8 cellular contexts compared by ENCODE assay signal in the genomic region with DNA sequence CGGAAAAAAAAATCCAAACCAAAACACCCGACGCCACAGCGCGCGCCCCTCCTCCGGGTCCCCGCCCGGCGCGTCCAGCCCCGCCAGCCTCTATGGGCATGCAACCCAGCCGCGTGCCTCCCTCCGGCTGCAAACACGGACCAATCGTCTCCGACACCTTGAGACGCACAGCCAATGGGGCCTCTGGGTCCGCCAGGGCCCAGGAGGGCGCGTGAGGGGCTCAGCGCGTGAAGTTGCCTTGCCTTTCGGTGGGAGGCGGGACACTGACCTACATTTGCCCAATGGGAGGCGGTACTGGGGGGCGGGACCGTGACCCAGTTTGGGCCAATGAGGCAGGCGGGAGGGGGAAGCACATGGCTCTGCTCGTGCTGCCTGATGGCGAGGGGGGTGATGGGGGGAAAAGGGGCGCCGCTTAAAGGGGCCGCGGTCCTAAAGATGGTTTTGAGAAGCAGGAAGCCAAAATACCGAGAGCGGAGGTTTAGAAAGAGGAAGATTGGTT. TPM values are rescaled to one million over a fixed set of nuclear protein-coding genes. Genes with fewer than 3 reads are reported as not detected.
DNase-seq lines count a peak whose midpoint lies in the region; ATAC-seq and TF ChIP-seq lines count a peak whose summit lies in the region.

No MANE protein-coding gene starts in this region.

- ATAC-seq in GM21786 (IDR thresholded peaks at IDR 0.05; ENCODE audit: unreplicated experiment) = peak; percentile 62

- H3K9me3 ChIP-seq in esophagus (ENCODE audit: control insufficient read depth in 2 of 2, insufficient read depth in 1 of 2, low read depth in 1 of 2, low read length in 1 of 2) (no peaks in the 10 kb centered on the region), muscle layer of duodenum (ENCODE audit: control insufficient read depth in 1 of 2, low read length in 2 of 2) (no peaks in the 10 kb centered on the region)

- H3K36me3 ChIP-seq in KMS-11 (ENCODE audit: insufficient read depth) = no peaks in the 10 kb centered on the region
- H3K36me3 ChIP-seq in esophagus (ENCODE audit: control insufficient read depth in 2 of 2, insufficient read depth in 2 of 2, low read length in 1 of 2) = no peaks in the 10 kb centered on the region
- peaks cover 0 to 3% of the 10 kb centered on the region in 2 donors for H3K36me3 ChIP-seq in muscle layer of duodenum (ENCODE audit: control insufficient read depth in 1 of 2, insufficient read depth in 2 of 2, low read length in 2 of 2)

- DNase-seq in DMS53 (lab: John Stamatoyannopoulos, UW) = peak; percentile 99
- peak; percentile 98 to 99 for DNase-seq in activated T-cell treated with anti-CD3 and anti-CD28 coated beads, Interleukin-2, amount 50 U/mL, for 48 hours
- DNase-seq in stimulated activated CD8-positive, alpha-beta memory T cell treated with anti-CD3 and anti-CD28 coated beads, Interleukin-7, amount 100 ng/mL, for 24 hours (ENCODE audit: low read depth) = peak; percentile 99

- 0 to 1% methylated on average over 36 to 38 of the region's 38 CpGs for WGBS in esophagus, 2 donors

- H3K79me2 ChIP-seq in KMS-11 (ENCODE audit: insufficient read depth, low read depth) = no peaks in the 10 kb centered on the region

- no peak for TF ChIP-seq CTCF in KMS-11 (conservative IDR thresholded peaks at IDR 0.05; ENCODE audit: low read depth, low read length)

- H4K20me1 ChIP-seq in KMS-11 (ENCODE audit: insufficient read depth) = no peaks in the 10 kb centered on the region

- H3K27ac ChIP-seq in KMS-11 (peak overlapping the region; percentile 79), esophagus (ENCODE audit: low read depth in 2 of 2, low read length in 1 of 2) (peak overlapping the region; percentile 98 to 99), muscle layer of duodenum (ENCODE audit: low read length) (peak overlapping the region; percentile 98)

- H3K27me3 ChIP-seq in KMS-11 (ENCODE audit: insufficient read depth, low read depth) (peaks cover 9% of the 10 kb centered on the region; the same call in 1 of the 2 replicates), esophagus (ENCODE audit: control insufficient read depth in 1 of 2, insufficient read depth in 2 of 2, low read length in 2 of 2) (no peaks in the 10 kb centered on the region), muscle layer of duodenum (ENCODE audit: low read depth, low read length) (no peaks in the 10 kb centered on the region)

- H3K4me1 ChIP-seq in KMS-11 (ENCODE audit: low read depth, poor library complexity, severe bottlenecking) (peaks cover 41% of the 10 kb centered on the region), esophagus (ENCODE audit: control insufficient read depth in 2 of 2, insufficient read depth in 2 of 2, low read length in 1 of 2) (peaks cover 0 to 10% of the 10 kb centered on the region in 2 donors), muscle layer of duodenum (ENCODE audit: control insufficient read depth in 1 of 2, insufficient read depth in 2 of 2, low read length in 2 of 2) (peaks cover 22 to 35% of the 10 kb centered on the region in 2 donors)

- peak overlapping the region; percentile 99; the same call in 1 of the 2 replicates for H3K4me2 ChIP-seq in KMS-11

- H2AFZ ChIP-seq in KMS-11 (ENCODE audit: low read depth) = peak overlapping the region; percentile 61; the same call in 1 of the 2 replicates

- peak overlapping the region; percentile 74 for H3K9ac ChIP-seq in KMS-11

- H3K4me3 ChIP-seq in KMS-11 (IDR thresholded peaks at IDR 0.05; ENCODE audit: insufficient read depth, low read depth, low read length) (peak overlapping the region; percentile 42), esophagus (ENCODE audit: low read depth in 1 of 2, low read length in 2 of 2) (peak overlapping the region; percentile 61 to 65), muscle layer of duodenum (ENCODE audit: low read depth in 1 of 2, low read length in 2 of 2) (peak overlapping the region; percentile 71 to 96)

TF ChIP-seq in PFSK-1, 5 proteins besides CTCF, POLR2A, EP300 and RAD21:
- TF ChIP-seq FOXP2 (optimal IDR thresholded peaks at IDR 0.05; ENCODE audit: borderline replicate concordance, extremely low read depth, extremely low read length, insufficient read depth) (peak; percentile 17), POLR2AphosphoS5 (IDR thresholded peaks at IDR 0.05; ENCODE audit: low read depth, low read length) (no peak; the same call in 1 of the 2 replicates), SIN3A (IDR thresholded peaks at IDR 0.05; ENCODE audit: borderline replicate concordance, insufficient read depth, low read length) (peak; percentile 78; the same call in 1 of the 2 replicates)
TF ChIP-seq in PFSK-1: peak in this region for 2.

RNA-seq across cellular contexts. Expression of a gene that starts 0.3 kb away (rescaled TPM):
- polyA plus RNA-seq in PFSK-1 (2012; ENCODE audit: insufficient read length, low read depth) = 15.2 TPM
- 10 to 100 TPM in 1 of 2 donors, 1 to 10 TPM in 1; 8.9 to 13.3 TPM for polyA plus RNA-seq in esophagus

RNA-seq across cellular contexts. Expression of a gene that starts 8.5 kb away (rescaled TPM):
- 35.9 TPM for polyA plus RNA-seq in PFSK-1 (2012; ENCODE audit: insufficient read length, low read depth)
- 10 to 100 TPM in 1 of 2 donors, 1 to 10 TPM in 1; 6.8 to 12.7 TPM for polyA plus RNA-seq in esophagus

RNA-seq across cellular contexts. Expression of a gene that starts 18.2 kb away (rescaled TPM):
- polyA plus RNA-seq in PFSK-1 (2012; ENCODE audit: insufficient read length, low read depth) = 34.1 TPM
- 10 to 100 TPM in 1 of 2 donors, 1 to 10 TPM in 1; 9.0 to 15.5 TPM for polyA plus RNA-seq in esophagus

RNA-seq across cellular contexts. Expression of a gene that starts 18.5 kb away (rescaled TPM):
- polyA plus RNA-seq in PFSK-1 (2012; ENCODE audit: insufficient read length, low read depth) = 3,530 TPM
- polyA plus RNA-seq in esophagus = 1,000 to 10,000 TPM; 2,667 to 2,860 TPM

RNA-seq across cellular contexts. Expression of a gene that starts 22.6 kb away (rescaled TPM):
- not detected for polyA plus RNA-seq in PFSK-1 (2012; ENCODE audit: insufficient read length, low read depth)
- polyA plus RNA-seq in esophagus = 10 to 100 TPM in 1 of 2 donors, 1 to 10 TPM in 1; 6.5 to 26.7 TPM

Comparison
In these comparisons a context has a peak if more than half of its experiments do, and no peak if none do; other contexts are left out.
1. Peak in every context shown above with its lines: DNase-seq, ATAC-seq, H3K4me3 ChIP-seq and H3K27ac ChIP-seq.